Comparison of ENCODE assay signal across 19 cellular contexts in genomic region chr1:40820251-40820797, GRCh38. TPM values are rescaled to one million over a fixed set of nuclear protein-coding genes. Genes with fewer than 3 reads are reported as not detected.
DNase-seq lines count a peak whose midpoint lies in the region; ATAC-seq, FAIRE-seq and TF ChIP-seq lines count a peak whose summit lies in the region.
"Had no signal": no experiment of that assay in that cellular context is flagged by ENCODE, and none has a peak within 500 bp of the region (broad histone marks: within the 10 kb centered on the region; RNA-seq: fewer than 3 reads in every experiment).

No MANE protein-coding gene starts in this region.

- no peaks in the 10 kb centered on the region for H3K27me3 ChIP-seq in WERI-Rb-1 (ENCODE audit: insufficient read depth, low read depth, severe bottlenecking)
- peaks cover 0 to 8% of the 10 kb centered on the region in 2 experiments; a peak in 3 of 5 replicates for H3K27me3 ChIP-seq in HepG2 (ENCODE audit: control insufficient read depth in 1 of 2, insufficient read depth in 2 of 2, low read length in 2 of 2)

- CTCF ChIA-PET in HEK293 (lab: Yijun Ruan, JAX) (interaction anchor here (0.5 to 0.7 kb wide), 2 partner anchors 15 to 174 kb away, joined by 3 to 4 read pairs; no protein-coding TSS in a partner anchor), HepG2 (lab: Yijun Ruan, JAX; ENCODE audit: low intra/inter-chr PET ratio, low total read pairs) (no interaction called here)

- TF ChIP-seq CTCF in HEK293 (tag by site-specific recombination; IDR thresholded peaks at IDR 0.05) (no peak), WERI-Rb-1 (IDR thresholded peaks at IDR 0.05; ENCODE audit: low read depth, low read length) (peak; percentile 40; the same call in 1 of the 2 replicates), HepG2 (CRISPR knock-in tag; IDR thresholded peaks at IDR 0.05) (peak; percentile 49)

- H3K9ac ChIP-seq in HepG2 (ENCODE audit: insufficient read depth, low read depth, low read length): no peak overlapping the region

- TF ChIP-seq RAD21 in HepG2 (CRISPR knock-in tag; IDR thresholded peaks at IDR 0.05): 0 out of 2 replicates have a peak, but pooled peaks have one; percentile 23

- no TSS peak for BruUV-seq in HepG2 (replicated peaks; lab: Mats Ljungman, UMichigan)

- H3K9me3 ChIP-seq in HEK293 (ENCODE audit: control insufficient read depth, insufficient read depth, low read depth, low read length): no peaks in the 10 kb centered on the region
- no peaks in the 10 kb centered on the region for H3K9me3 ChIP-seq in WERI-Rb-1 (ENCODE audit: severe bottlenecking)
- no peaks in the 10 kb centered on the region for H3K9me3 ChIP-seq in HepG2 (ENCODE audit: low read length)
- H3K9me3 ChIP-seq: mucosa of descending colon had no signal

- H3K4me3 ChIP-seq in HEK293 (ENCODE audit: low read depth, low read length) (no peak overlapping the region), WERI-Rb-1 (ENCODE audit: low read depth, low read length) (no peak overlapping the region), HepG2 (replicated peaks in 1 of 3; ENCODE audit: insufficient read depth in 1 of 3, low read depth in 2 of 3, low read length in 3 of 3) (no peak overlapping the region)
- H3K4me3 ChIP-seq: coronary artery, mucosa of descending colon had no signal

- H3K36me3 ChIP-seq in HEK293 (ENCODE audit: control insufficient read depth in 2 of 2, insufficient read depth in 1 of 2, low read length in 2 of 2) (no peaks in the 10 kb centered on the region), WERI-Rb-1 (no peaks in the 10 kb centered on the region), HepG2 (replicated peaks in 1 of 2; ENCODE audit: control insufficient read depth in 1 of 2, insufficient read depth in 2 of 2, low read length in 2 of 2) (no peaks in the 10 kb centered on the region)

- H3K4me2 ChIP-seq in HepG2 (ENCODE audit: low read depth, low read length): no peak overlapping the region

- intact Hi-C loops in HepG2 (cut with micrococcal nuclease; ENCODE audit: unreplicated experiment): no loop called here

- H3K4me1 ChIP-seq in HEK293 (ENCODE audit: control insufficient read depth, insufficient read depth, low read length) (no peaks in the 10 kb centered on the region), HepG2 (ENCODE audit: insufficient read depth, low read length) (peaks cover 20% of the 10 kb centered on the region)

- no CpG with 5 or more reads among the region's 3 CpGs for WGBS in HepG2 (ENCODE audit: low lambda C conversion rate)

- POLR2A ChIA-PET in HEK293 (lab: Yijun Ruan, JAX) (interaction anchor here (0.5 kb wide), 1 partner anchor 54 kb away, joined by 3 read pairs; no protein-coding TSS in a partner anchor), HepG2 (lab: Yijun Ruan, JAX) (interaction anchor here (0.8 to 1.3 kb wide), 2 partner anchors 110 to 129 kb away, joined by 3 read pairs; partner anchors contain the start of gene NFYC)

- ATAC-seq in HepG2 (peak; percentile 60), GM19351 (IDR thresholded peaks at IDR 0.05; ENCODE audit: unreplicated experiment) (no peak), GM21423 (IDR thresholded peaks at IDR 0.05; ENCODE audit: unreplicated experiment) (no peak), GM19467 (IDR thresholded peaks at IDR 0.05; ENCODE audit: unreplicated experiment) (no peak)
- ATAC-seq: activated CD8-positive, alpha-beta memory T cell treated with anti-CD3 and anti-CD28 coated beads, Interleukin-2, amount 10 ng/mL, durations not matched to agents 7 days and 5 days; mucosa of descending colon; stimulated activated naive CD8-positive, alpha-beta T cell treated with anti-CD3 and anti-CD28 coated beads, Interleukin-15, Interleukin-2, amounts not matched to agents 100 U/mL and 50 U/mL, for 24 hours had no signal

- no peak for TF ChIP-seq EP300 in HepG2 (IDR thresholded peaks at IDR 0.05; ENCODE audit: low read depth in 2 of 2, low read length in 2 of 2)
- TF ChIP-seq EP300 in HepG2 (CRISPR knock-in tag; IDR thresholded peaks at IDR 0.05; ENCODE audit: borderline replicate concordance): no peak

- no peaks in the 10 kb centered on the region for H3K79me2 ChIP-seq in HepG2 (ENCODE audit: insufficient read depth, low read length)

- H2AFZ ChIP-seq in HepG2 (ENCODE audit: low read length): no peak overlapping the region

- in situ Hi-C loops in HepG2 (cut with HindIII; ENCODE audit: extremely low pct_ligation_motif_present, low pct_unique_long_range_greater_than_20kb): no loop called here

- TF ChIP-seq POLR2A in HepG2 (IDR thresholded peaks at IDR 0.05; ENCODE audit: insufficient read depth in 1 of 2, low read depth in 2 of 2, low read length in 2 of 2): no peak

- no peaks in the 10 kb centered on the region for H4K20me1 ChIP-seq in HepG2 (ENCODE audit: insufficient read depth, low read length)

- H3K27ac ChIP-seq in HEK293 (ENCODE audit: extremely low read depth, low read depth, low read length) (no peak overlapping the region), WERI-Rb-1 (no peak overlapping the region), HepG2 (ENCODE audit: extremely low read length, insufficient read depth, low read length) (no peak overlapping the region)

- peak; percentile 36 for FAIRE-seq in HepG2 (lab: Jason Lieb, UNC)
- FAIRE-seq: TTC549 had no signal

- DNase-seq in 8988T (peak; percentile 62), WERI-Rb-1 (no peak), HepG2 (ENCODE audit: low spot score) (no peak), foreskin melanocyte (no peak)
- DNase-seq: activated CD8-positive, alpha-beta memory T cell treated with anti-CD3 and anti-CD28 coated beads, Interleukin-2, amount 10 ng/mL, durations not matched to agents 7 days and 5 days; activated naive CD4-positive, alpha-beta T cell treated with anti-CD3 and anti-CD28 coated beads for 36 hours; DMS79 treated with DMSO at 0.1 percent for 48 hours; IMR-90; mucosa of descending colon; NCI-H2171; stimulated activated CD4-positive, alpha-beta T cell treated with anti-CD3 and anti-CD28 coated beads, Interleukin-4, amount 100 ng/mL, for 24 hours; stimulated activated naive CD8-positive, alpha-beta T cell treated with anti-CD3 and anti-CD28 coated beads, Interleukin-15, Interleukin-2, amounts not matched to agents 100 U/mL and 50 U/mL, for 24 hours had no signal

TF ChIP-seq in HepG2, 621 proteins besides CTCF, POLR2A, EP300 and RAD21 (continues in another document):
- TF ChIP-seq TFAP4 (IDR thresholded peaks at IDR 0.05; ENCODE audit: borderline replicate concordance, low read depth): peak; percentile 47; the same call in 1 of the 2 replicates

RNA-seq across cellular contexts. Expression of gene KCNQ4, which starts 36.7 kb away (rescaled TPM):
- 0.02 TPM in 1 of 2 replicates, not detected in the other for total RNA-seq in HepG2 (2016; rRNA removed; fragmentation: Illumina TruSeq; extraction: Trizol)
- not detected in 2 replicates for total RNA-seq in HepG2 (2016; cell fraction: cytosol; rRNA removed; fragmentation: Illumina TruSeq; extraction: Trizol; ENCODE audit: low read depth)
- not detected in 2 replicates for total RNA-seq in HepG2 (2016; cell fraction: insoluble cytoplasmic fraction; rRNA removed; fragmentation: Illumina TruSeq; extraction: Trizol)
- not detected in 2 replicates for total RNA-seq in HepG2 (2016; cell fraction: membrane; rRNA removed; fragmentation: Illumina TruSeq; extraction: Trizol)
- not detected in 2 replicates for total RNA-seq in HepG2 (2016; cell fraction: nucleus; rRNA removed; fragmentation: Illumina TruSeq; extraction: Trizol)
- 0.03 and 0.09 TPM in 2 replicates for polyA plus RNA-seq in HepG2 (2011; rRNA removed)
- 0.03 and 0.05 TPM in 2 replicates for polyA plus RNA-seq in HepG2 (2011; cell fraction: cytosol; rRNA removed)
- polyA plus RNA-seq in HepG2 (2011; cell fraction: nucleus; rRNA removed): 0.40 and 0.48 TPM in 2 replicates
- polyA plus RNA-seq in HepG2 (2012): 0.04 and 0.12 TPM in 2 replicates
- not detected in 2 replicates for polyA plus RNA-seq in HepG2 (2016; cell fraction: cytosol; fragmentation: Illumina TruSeq; extraction: Trizol; ENCODE audit: low read depth)
- polyA plus RNA-seq in HepG2 (2016; cell fraction: insoluble cytoplasmic fraction; fragmentation: Illumina TruSeq; extraction: Trizol; ENCODE audit: low read depth): not detected in 2 replicates
- polyA plus RNA-seq in HepG2 (2016; cell fraction: membrane; fragmentation: Illumina TruSeq; extraction: Trizol; ENCODE audit: low read depth): 0.06 TPM in 1 of 2 replicates, not detected in the other
- 0.19 and 0.45 TPM in 2 replicates for polyA plus RNA-seq in HepG2 (2016; cell fraction: nucleus; fragmentation: Illumina TruSeq; extraction: Trizol; ENCODE audit: insufficient read depth, low read depth)
- polyA minus RNA-seq in HepG2 (2011; rRNA and poly(A)+ RNA removed; ENCODE audit: low replicate concordance): 0.08 and 0.12 TPM in 2 replicates
- not detected in 2 replicates for polyA minus RNA-seq in HepG2 (2011; cell fraction: cytosol; rRNA and poly(A)+ RNA removed)
- not detected in 2 replicates for polyA minus RNA-seq in HepG2 (2011; cell fraction: nucleus; rRNA and poly(A)+ RNA removed)
- total RNA-seq: IMR-90, RPMI7951 had no signal

RNA-seq across cellular contexts. Expression of gene CITED4, which starts 41.8 kb away (rescaled TPM):
- total RNA-seq in HepG2 (2016; rRNA removed; fragmentation: Illumina TruSeq; extraction: Trizol): 5.8 and 9.9 TPM in 2 replicates
- total RNA-seq in HepG2 (2016; cell fraction: cytosol; rRNA removed; fragmentation: Illumina TruSeq; extraction: Trizol; ENCODE audit: low read depth): 8.5 and 9.6 TPM in 2 replicates
- total RNA-seq in HepG2 (2016; cell fraction: insoluble cytoplasmic fraction; rRNA removed; fragmentation: Illumina TruSeq; extraction: Trizol): 6.5 and 9.1 TPM in 2 replicates
- 11.1 and 14.4 TPM in 2 replicates for total RNA-seq in HepG2 (2016; cell fraction: membrane; rRNA removed; fragmentation: Illumina TruSeq; extraction: Trizol)
- total RNA-seq in HepG2 (2016; cell fraction: nucleus; rRNA removed; fragmentation: Illumina TruSeq; extraction: Trizol): 4.1 and 4.2 TPM in 2 replicates
- polyA plus RNA-seq in HepG2 (2011; rRNA removed): 1.5 and 2.0 TPM in 2 replicates
- 1.7 and 3.5 TPM in 2 replicates for polyA plus RNA-seq in HepG2 (2011; cell fraction: cytosol; rRNA removed)
- polyA plus RNA-seq in HepG2 (2011; cell fraction: nucleus; rRNA removed): 3.7 and 3.9 TPM in 2 replicates
- 5.5 and 6.8 TPM in 2 replicates for polyA plus RNA-seq in HepG2 (2012)
- 9.0 and 13.1 TPM in 2 replicates for polyA plus RNA-seq in HepG2 (2016; cell fraction: cytosol; fragmentation: Illumina TruSeq; extraction: Trizol; ENCODE audit: low read depth)
- polyA plus RNA-seq in HepG2 (2016; cell fraction: insoluble cytoplasmic fraction; fragmentation: Illumina TruSeq; extraction: Trizol; ENCODE audit: low read depth): 11.7 and 13.4 TPM in 2 replicates
- 14.8 and 15.5 TPM in 2 replicates for polyA plus RNA-seq in HepG2 (2016; cell fraction: membrane; fragmentation: Illumina TruSeq; extraction: Trizol; ENCODE audit: low read depth)
- polyA plus RNA-seq in HepG2 (2016; cell fraction: nucleus; fragmentation: Illumina TruSeq; extraction: Trizol; ENCODE audit: insufficient read depth, low read depth): 13.0 and 14.6 TPM in 2 replicates
- 1.8 and 1.9 TPM in 2 replicates for polyA minus RNA-seq in HepG2 (2011; rRNA and poly(A)+ RNA removed; ENCODE audit: low replicate concordance)
- polyA minus RNA-seq in HepG2 (2011; cell fraction: cytosol; rRNA and poly(A)+ RNA removed): 3.7 and 5.4 TPM in 2 replicates
- 1.6 and 2.2 TPM in 2 replicates for polyA minus RNA-seq in HepG2 (2011; cell fraction: nucleus; rRNA and poly(A)+ RNA removed)
